ENCODE assay signal across 1 cellular context in genomic region chrX:40012800-40013682, GRCh38.
TF ChIP-seq lines count a peak whose summit lies in the region.

No MANE protein-coding gene starts in this region.

TF ChIP-seq in HEK293, 187 proteins besides CTCF, POLR2A, EP300 and RAD21 (continued from another document and continues in another):
- TF ChIP-seq ZNF518A (tag by site-specific recombination; conservative IDR thresholded peaks at IDR 0.05; ENCODE audit: low read depth) = no peak
- TF ChIP-seq PRDM1 (tag by site-specific recombination; IDR thresholded peaks at IDR 0.05) = no peak
- TF ChIP-seq ZNF239 (tag by site-specific recombination; IDR thresholded peaks at IDR 0.05) = no peak
- TF ChIP-seq, protein P1, sequence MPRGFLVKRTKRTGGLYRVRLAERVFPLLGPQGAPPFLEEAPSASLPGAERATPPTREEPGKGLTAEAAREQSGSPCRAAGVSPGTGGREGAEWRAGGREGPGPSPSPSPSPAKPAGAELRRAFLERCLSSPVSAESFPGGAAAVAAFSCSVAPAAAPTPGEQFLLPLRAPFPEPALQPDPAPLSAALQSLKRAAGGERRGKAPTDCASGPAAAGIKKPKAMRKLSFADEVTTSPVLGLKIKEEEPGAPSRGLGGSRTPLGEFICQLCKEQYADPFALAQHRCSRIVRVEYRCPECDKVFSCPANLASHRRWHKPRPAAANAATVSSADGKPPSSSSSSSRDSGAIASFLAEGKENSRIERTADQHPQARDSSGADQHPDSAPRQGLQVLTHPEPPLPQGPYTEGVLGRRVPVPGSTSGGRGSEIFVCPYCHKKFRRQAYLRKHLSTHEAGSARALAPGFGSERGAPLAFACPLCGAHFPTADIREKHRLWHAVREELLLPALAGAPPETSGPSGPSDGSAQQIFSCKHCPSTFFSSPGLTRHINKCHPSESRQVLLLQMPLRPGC (tag by site-specific recombination; IDR thresholded peaks at IDR 0.05) = no peak
- TF ChIP-seq WT1 (tag by site-specific recombination; IDR thresholded peaks at IDR 0.05) = peak; percentile 35
- TF ChIP-seq ZNF391 (tag by site-specific recombination; IDR thresholded peaks at IDR 0.05; ENCODE audit: borderline replicate concordance, low read depth) = no peak
- TF ChIP-seq ZNF521 (tag by site-specific recombination; IDR thresholded peaks at IDR 0.05) = no peak
- TF ChIP-seq KLF10 (tag by site-specific recombination; IDR thresholded peaks at IDR 0.05) = no peak
- peak; percentile 36; the same call in 1 of the 2 replicates for TF ChIP-seq PRDM4 (tag by site-specific recombination; IDR thresholded peaks at IDR 0.05)
- no peak for TF ChIP-seq ZNF473 (tag by site-specific recombination; IDR thresholded peaks at IDR 0.05)
- TF ChIP-seq, protein P2, sequence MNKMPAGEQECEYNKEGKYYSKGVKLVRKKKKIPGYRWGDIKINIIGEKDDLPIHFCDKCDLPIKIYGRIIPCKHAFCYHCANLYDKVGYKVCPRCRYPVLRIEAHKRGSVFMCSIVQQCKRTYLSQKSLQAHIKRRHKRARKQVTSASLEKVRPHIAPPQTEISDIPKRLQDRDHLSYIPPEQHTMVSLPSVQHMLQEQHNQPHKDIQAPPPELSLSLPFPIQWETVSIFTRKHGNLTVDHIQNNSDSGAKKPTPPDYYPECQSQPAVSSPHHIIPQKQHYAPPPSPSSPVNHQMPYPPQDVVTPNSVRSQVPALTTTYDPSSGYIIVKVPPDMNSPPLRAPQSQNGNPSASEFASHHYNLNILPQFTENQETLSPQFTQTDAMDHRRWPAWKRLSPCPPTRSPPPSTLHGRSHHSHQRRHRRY (tag by site-specific recombination; IDR thresholded peaks at IDR 0.05) = no peak
- TF ChIP-seq ZNF621 (tag by site-specific recombination; IDR thresholded peaks at IDR 0.05) = no peak
- no peak for TF ChIP-seq ZNF23 (tag by site-specific recombination; IDR thresholded peaks at IDR 0.05; ENCODE audit: borderline replicate concordance)
- TF ChIP-seq ZNF777 (tag by site-specific recombination; IDR thresholded peaks at IDR 0.05; ENCODE audit: borderline replicate concordance) = no peak
- no peak for TF ChIP-seq ZNF548 (tag by site-specific recombination; IDR thresholded peaks at IDR 0.05)
- TF ChIP-seq ZNF184 (tag by site-specific recombination; IDR thresholded peaks at IDR 0.05) = no peak
- TF ChIP-seq ZBTB6 (tag by site-specific recombination; IDR thresholded peaks at IDR 0.05) = peak; percentile 32; the same call in 1 of the 2 replicates
- TF ChIP-seq ZNF513 (tag by site-specific recombination; IDR thresholded peaks at IDR 0.05) = peak; percentile 56; the same call in 1 of the 2 replicates
- TF ChIP-seq, protein P3, sequence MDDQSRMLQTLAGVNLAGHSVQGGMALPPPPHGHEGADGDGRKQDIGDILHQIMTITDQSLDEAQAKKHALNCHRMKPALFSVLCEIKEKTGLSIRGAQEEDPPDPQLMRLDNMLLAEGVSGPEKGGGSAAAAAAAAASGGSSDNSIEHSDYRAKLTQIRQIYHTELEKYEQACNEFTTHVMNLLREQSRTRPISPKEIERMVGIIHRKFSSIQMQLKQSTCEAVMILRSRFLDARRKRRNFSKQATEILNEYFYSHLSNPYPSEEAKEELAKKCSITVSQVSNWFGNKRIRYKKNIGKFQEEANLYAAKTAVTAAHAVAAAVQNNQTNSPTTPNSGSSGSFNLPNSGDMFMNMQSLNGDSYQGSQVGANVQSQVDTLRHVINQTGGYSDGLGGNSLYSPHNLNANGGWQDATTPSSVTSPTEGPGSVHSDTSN (CRISPR knock-in tag; IDR thresholded peaks at IDR 0.05) = no peak
- no peak for TF ChIP-seq ZNF544 (tag by site-specific recombination; IDR thresholded peaks at IDR 0.05)
- TF ChIP-seq ATF2 (tag by site-specific recombination; IDR thresholded peaks at IDR 0.05; ENCODE audit: low read depth) = no peak
- TF ChIP-seq ZNF555 (tag by site-specific recombination; conservative IDR thresholded peaks at IDR 0.05) = no peak
- TF ChIP-seq ZFP41 (tag by site-specific recombination; IDR thresholded peaks at IDR 0.05; ENCODE audit: borderline replicate concordance) = no peak
- TF ChIP-seq TRIM28 (IDR thresholded peaks at IDR 0.05; ENCODE audit: borderline replicate concordance, low read length) = no peak
- TF ChIP-seq ZNF776 (tag by site-specific recombination; IDR thresholded peaks at IDR 0.05; ENCODE audit: borderline replicate concordance) = no peak
- peak; percentile 97 for TF ChIP-seq ZIC2 (tag by site-specific recombination; IDR thresholded peaks at IDR 0.05)
- no peak for TF ChIP-seq ZNF324 (tag by site-specific recombination; IDR thresholded peaks at IDR 0.05)
- TF ChIP-seq ZNF510 (tag by site-specific recombination; IDR thresholded peaks at IDR 0.05; ENCODE audit: insufficient replicate concordance) = no peak
- peak; percentile 95 for TF ChIP-seq KLF1 (tag by site-specific recombination; IDR thresholded peaks at IDR 0.05)
- TF ChIP-seq ZNF335 (tag by site-specific recombination; conservative IDR thresholded peaks at IDR 0.05) = peak; percentile 74; the same call in 1 of the 2 replicates
- TF ChIP-seq ZNF223 (tag by site-specific recombination; IDR thresholded peaks at IDR 0.05) = no peak
- TF ChIP-seq ZNF114 (tag by site-specific recombination; IDR thresholded peaks at IDR 0.05) = no peak
- peak; percentile 57; the same call in 1 of the 2 replicates for TF ChIP-seq ZNF610 (tag by site-specific recombination; IDR thresholded peaks at IDR 0.05; ENCODE audit: borderline replicate concordance)
- TF ChIP-seq ZSCAN30 (tag by site-specific recombination; IDR thresholded peaks at IDR 0.05) = no peak
- no peak for TF ChIP-seq SALL2 (tag by site-specific recombination; IDR thresholded peaks at IDR 0.05; ENCODE audit: borderline replicate concordance)
- TF ChIP-seq ZBTB20 (tag by site-specific recombination; IDR thresholded peaks at IDR 0.05) = no peak
- TF ChIP-seq ZNF560 (tag by site-specific recombination; IDR thresholded peaks at IDR 0.05; ENCODE audit: borderline replicate concordance) = no peak
- TF ChIP-seq ZNF311 (tag by site-specific recombination; IDR thresholded peaks at IDR 0.05; ENCODE audit: borderline replicate concordance) = no peak
- no peak for TF ChIP-seq GLIS2 (tag by site-specific recombination; IDR thresholded peaks at IDR 0.05)
- TF ChIP-seq ZFP3 (tag by site-specific recombination; IDR thresholded peaks at IDR 0.05; ENCODE audit: low read depth) = no peak
- TF ChIP-seq PRDM6 (tag by site-specific recombination; IDR thresholded peaks at IDR 0.05) = no peak
- no peak for TF ChIP-seq ZNF26 (tag by site-specific recombination; IDR thresholded peaks at IDR 0.05)
- TF ChIP-seq ZBTB17 (tag by site-specific recombination; IDR thresholded peaks at IDR 0.05) = no peak
- no peak for TF ChIP-seq ZNF830 (tag by site-specific recombination; IDR thresholded peaks at IDR 0.05; ENCODE audit: low read depth)
